8 cellular contexts compared by ENCODE assay signal in the genomic region with DNA sequence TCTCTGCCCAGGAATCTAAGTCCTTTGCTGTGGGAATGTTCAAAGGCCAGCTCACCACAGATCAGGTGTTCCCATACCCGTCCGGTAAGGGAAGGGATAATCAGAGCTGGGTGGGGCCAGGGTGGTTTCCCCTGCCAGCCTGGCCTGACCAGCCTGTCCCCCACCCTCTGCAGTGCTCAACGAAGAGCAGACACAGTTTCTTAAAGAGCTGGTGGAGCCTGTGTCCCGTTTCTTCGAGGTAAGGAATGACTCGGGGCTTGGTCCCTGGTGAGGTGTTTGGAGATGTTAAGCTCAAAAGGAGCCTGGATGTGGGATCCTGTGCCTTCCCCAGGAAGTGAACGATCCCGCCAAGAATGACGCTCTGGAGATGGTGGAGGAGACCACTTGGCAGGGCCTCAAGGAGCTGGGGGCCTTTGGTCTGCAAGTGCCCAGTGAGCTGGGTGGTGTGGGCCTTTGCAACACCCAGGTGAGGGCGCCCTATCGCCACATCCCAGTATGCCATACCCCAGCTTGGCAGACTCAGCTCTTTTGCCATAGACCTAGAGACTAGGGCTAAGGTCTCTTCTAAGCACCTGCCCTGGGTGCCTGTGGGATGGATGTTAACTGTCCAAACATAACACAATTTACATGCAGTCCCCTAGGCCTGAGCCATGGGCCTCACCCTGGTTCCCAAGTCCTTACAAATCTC. TPM values are rescaled to one million over a fixed set of nuclear protein-coding genes. Genes with fewer than 3 reads are reported as not detected.
DNase-seq lines count a peak whose midpoint lies in the region; ATAC-seq, FAIRE-seq and TF ChIP-seq lines count a peak whose summit lies in the region.

No MANE protein-coding gene starts in this region.

- CTCF ChIA-PET in A673 (lab: Charles Lee): interaction anchor here (0.6 to 2.0 kb wide), 7 partner anchors 15 to 175 kb away, joined by 3 to 12 read pairs (median 3); no protein-coding TSS in a partner anchor

- peak; percentile 63 for TF ChIP-seq CTCF in A673 (conservative IDR thresholded peaks at IDR 0.05; ENCODE audit: low read depth, low read length)
- TF ChIP-seq CTCF in fibroblast of villous mesenchyme (IDR thresholded peaks at IDR 0.05; ENCODE audit: insufficient read depth, low read depth, low read length): peak; percentile 52
- no peak for TF ChIP-seq CTCF in omental fat pad (IDR thresholded peaks at IDR 0.05)

- H3K4me3 ChIP-seq in A673 (ENCODE audit: low read depth, low read length, poor library complexity, severe bottlenecking) (peak overlapping the region; percentile 94), fibroblast of villous mesenchyme (ENCODE audit: low read depth, low read length) (peak overlapping the region; percentile 83)

- DNase-seq in A673 (ENCODE audit: low spot score) (peak; percentile 76), GM12892 (ENCODE audit: insufficient read length) (peak; percentile 57), NOMO-1 treated with DMSO at 0.1 percent for 48 hours (lab: John Stamatoyannopoulos, UW; ENCODE audit: unreplicated experiment) (peak; percentile 66), activated T-helper 1 cell treated with Interleukin-2 at 50 U/mL for 16 hours (ENCODE audit: low read depth) (peak; percentile 37), fibroblast of villous mesenchyme (ENCODE audit: low read depth) (peak; percentile 69), omental fat pad (ENCODE audit: low spot score) (no peak), NCI-H1048 (lab: John Stamatoyannopoulos, UW) (no peak)

- ATAC-seq in omental fat pad (ENCODE audit: low FRiP score) (peak; percentile 32), GM21825 (IDR thresholded peaks at IDR 0.05; ENCODE audit: unreplicated experiment) (no peak)

- H3K9me3 ChIP-seq in A673 (ENCODE audit: low read depth, low read length, poor library complexity, severe bottlenecking): no peaks in the 10 kb centered on the region

- POLR2A ChIA-PET in A673 (lab: Charles Lee; ENCODE audit: low non-redundant PET): interaction anchor here (0.5 to 0.7 kb wide), 2 partner anchors 20 to 75 kb away, joined by 4 to 18 read pairs; no protein-coding TSS in a partner anchor

- no peak for FAIRE-seq in GM12892 (lab: Jason Lieb, UNC)

- peak overlapping the region; percentile 93 for H3K27ac ChIP-seq in A673 (ENCODE audit: low read depth, low read length, poor library complexity, severe bottlenecking)

- intact Hi-C loops in A673 (cut with micrococcal nuclease; ENCODE audit: unreplicated experiment): no loop called here

- H3K36me3 ChIP-seq in A673 (ENCODE audit: insufficient read depth, low read length, poor library complexity, severe bottlenecking): peaks cover 47% of the 10 kb centered on the region

- H3K27me3 ChIP-seq in A673 (replicated peaks; ENCODE audit: insufficient read depth, low read depth, low read length, poor library complexity): no peaks in the 10 kb centered on the region

- no peak for TF ChIP-seq POLR2A in GM12892 (IDR thresholded peaks at IDR 0.05; ENCODE audit: low read depth, low read length)

- BruUV-seq in A673 (replicated peaks; lab: Mats Ljungman, UMichigan): no TSS peak

- H3K4me1 ChIP-seq in A673 (ENCODE audit: insufficient read depth, low read length, poor library complexity, severe bottlenecking): peaks cover 36% of the 10 kb centered on the region

RNA-seq across cellular contexts. Expression of a gene that starts 1.0 kb away (rescaled TPM):
- total RNA-seq in A673 (2021): 425 and 509 TPM in 2 replicates
- polyA plus RNA-seq in GM12892 (2012; ENCODE audit: missing spikeins): 223 TPM
- 171 and 255 TPM in 2 replicates for total RNA-seq in fibroblast of villous mesenchyme
- total RNA-seq in omental fat pad: 100 to 1,000 TPM; 677 to 996 (median 722) TPM

RNA-seq across cellular contexts. Expression of a gene that starts 1.1 kb away (rescaled TPM):
- total RNA-seq in A673 (2021): 74.7 and 86.6 TPM in 2 replicates
- 2.1 TPM for polyA plus RNA-seq in GM12892 (2012; ENCODE audit: missing spikeins)
- total RNA-seq in fibroblast of villous mesenchyme: 10.6 and 14.2 TPM in 2 replicates
- 10 to 100 TPM in 3 of 4 donors, 1 to 10 TPM in 1; 8.7 to 12.5 (median 11.6) TPM for total RNA-seq in omental fat pad

RNA-seq across cellular contexts. Expression of a gene that starts 13.6 kb away (rescaled TPM):
- 133 and 139 TPM in 2 replicates for total RNA-seq in A673 (2021)
- 29.3 TPM for polyA plus RNA-seq in GM12892 (2012; ENCODE audit: missing spikeins)
- 102 and 105 TPM in 2 replicates for total RNA-seq in fibroblast of villous mesenchyme
- 10 to 100 TPM; 22.7 to 41.6 (median 23.6) TPM for total RNA-seq in omental fat pad

RNA-seq across cellular contexts. Expression of a gene that starts 18.5 kb away (rescaled TPM):
- total RNA-seq in A673 (2021): 84.0 and 85.1 TPM in 2 replicates
- 20.0 TPM for polyA plus RNA-seq in GM12892 (2012; ENCODE audit: missing spikeins)
- 51.8 and 54.1 TPM in 2 replicates for total RNA-seq in fibroblast of villous mesenchyme
- total RNA-seq in omental fat pad: 10 to 100 TPM; 22.1 to 43.8 (median 28.9) TPM

RNA-seq across cellular contexts. Expression of a gene that starts 21.5 kb away (rescaled TPM):
- total RNA-seq in A673 (2021): 296 and 314 TPM in 2 replicates
- 238 TPM for polyA plus RNA-seq in GM12892 (2012; ENCODE audit: missing spikeins)
- 225 and 265 TPM in 2 replicates for total RNA-seq in fibroblast of villous mesenchyme
- 100 to 1,000 TPM; 316 to 526 (median 376) TPM for total RNA-seq in omental fat pad

Comparison
In these comparisons a context has a peak if more than half of its experiments do, and no peak if none do; other contexts are left out.
1. DNase-seq: peak in A673 (single experiment), GM12892 (single experiment), NOMO-1 treated with DMSO at 0.1 percent for 48 hours (single experiment), activated T-helper 1 cell treated with Interleukin-2 at 50 U/mL for 16 hours (single experiment) and fibroblast of villous mesenchyme (single experiment); none in omental fat pad (single experiment) and NCI-H1048 (single experiment).
2. CTCF ChIP-seq: peak in A673 (single experiment) and fibroblast of villous mesenchyme (single experiment); none in omental fat pad (0 of 3).